Comparison of ENCODE assay signal across 10 cellular contexts in genomic region chr17:76076100-76076764, GRCh38. TPM values are rescaled to one million over a fixed set of nuclear protein-coding genes. Genes with fewer than 3 reads are reported as not detected.
DNase-seq lines count a peak whose midpoint lies in the region; ATAC-seq and TF ChIP-seq lines count a peak whose summit lies in the region.
"Had no signal": no experiment of that assay in that cellular context is flagged by ENCODE, and none has a peak within 500 bp of the region (broad histone marks: within the 10 kb centered on the region; RNA-seq: fewer than 3 reads in every experiment).

No MANE protein-coding gene starts in this region.

- H3K4me1 Mint-ChIP-seq in activated naive CD4-positive, alpha-beta T cell treated with anti-CD3 and anti-CD28 coated beads, Interleukin-2, amount 10 ng/mL, durations not matched to agents 7 days and 5 days = peaks cover 45% of the 10 kb centered on the region
- H3K4me1 Mint-ChIP-seq in activated CD4-positive, alpha-beta memory T cell treated with anti-CD3 and anti-CD28 coated beads, Interleukin-2, amount 10 ng/mL, durations not matched to agents 7 days and 5 days = peaks cover 34% of the 10 kb centered on the region
- peaks cover 65% of the 10 kb centered on the region for H3K4me1 Mint-ChIP-seq in stimulated activated naive CD8-positive, alpha-beta T cell treated with anti-CD3 and anti-CD28 coated beads, Interleukin-15, amount 100 ng/mL, for 72 hours

- H3K79me2 ChIP-seq in PC-9 (ENCODE audit: low read depth) = peaks cover 14% of the 10 kb centered on the region

- H3K36me3 Mint-ChIP-seq in activated naive CD4-positive, alpha-beta T cell treated with anti-CD3 and anti-CD28 coated beads, Interleukin-2, amount 10 ng/mL, durations not matched to agents 7 days and 5 days = peaks cover 5% of the 10 kb centered on the region
- H3K36me3 Mint-ChIP-seq in activated CD4-positive, alpha-beta memory T cell treated with anti-CD3 and anti-CD28 coated beads, Interleukin-2, amount 10 ng/mL, durations not matched to agents 7 days and 5 days (ENCODE audit: low read depth) = peaks cover 9% of the 10 kb centered on the region

- no peak overlapping the region for H2AFZ ChIP-seq in PC-9

- no peaks in the 10 kb centered on the region for H3K9me3 Mint-ChIP-seq in activated naive CD4-positive, alpha-beta T cell treated with anti-CD3 and anti-CD28 coated beads, Interleukin-2, amount 10 ng/mL, durations not matched to agents 7 days and 5 days
- no peaks in the 10 kb centered on the region for H3K9me3 Mint-ChIP-seq in activated CD4-positive, alpha-beta memory T cell treated with anti-CD3 and anti-CD28 coated beads, Interleukin-2, amount 10 ng/mL, durations not matched to agents 7 days and 5 days
- H3K9me3 Mint-ChIP-seq in stimulated activated naive CD8-positive, alpha-beta T cell treated with anti-CD3 and anti-CD28 coated beads, Interleukin-15, amount 100 ng/mL, for 72 hours = no peaks in the 10 kb centered on the region

- H4K20me1 ChIP-seq in PC-9 (ENCODE audit: insufficient read depth) = peaks cover 5% of the 10 kb centered on the region; the same call in 1 of the 2 replicates

- H3K27ac Mint-ChIP-seq in activated naive CD4-positive, alpha-beta T cell treated with anti-CD3 and anti-CD28 coated beads, Interleukin-2, amount 10 ng/mL, durations not matched to agents 7 days and 5 days = no peak overlapping the region
- H3K27ac Mint-ChIP-seq in activated CD4-positive, alpha-beta memory T cell treated with anti-CD3 and anti-CD28 coated beads, Interleukin-2, amount 10 ng/mL, durations not matched to agents 7 days and 5 days = no peak overlapping the region
- H3K27ac Mint-ChIP-seq in stimulated activated naive CD8-positive, alpha-beta T cell treated with anti-CD3 and anti-CD28 coated beads, Interleukin-15, amount 100 ng/mL, for 72 hours = peak overlapping the region in 1 of 2 donors; percentile 52

- no peaks in the 10 kb centered on the region for H3K9me2 ChIP-seq in PC-9 (ENCODE audit: insufficient read depth)

- no peaks in the 10 kb centered on the region for H3K36me3 ChIP-seq in PC-9 (ENCODE audit: low read depth)
- H3K36me3 ChIP-seq: left lung had no signal

- H3K4me3 Mint-ChIP-seq in activated naive CD4-positive, alpha-beta T cell treated with anti-CD3 and anti-CD28 coated beads, Interleukin-2, amount 10 ng/mL, durations not matched to agents 7 days and 5 days = peak overlapping the region; percentile 66
- peak overlapping the region; percentile 60 for H3K4me3 Mint-ChIP-seq in activated CD4-positive, alpha-beta memory T cell treated with anti-CD3 and anti-CD28 coated beads, Interleukin-2, amount 10 ng/mL, durations not matched to agents 7 days and 5 days
- peak overlapping the region; percentile 73 to 82 for H3K4me3 Mint-ChIP-seq in stimulated activated naive CD8-positive, alpha-beta T cell treated with anti-CD3 and anti-CD28 coated beads, Interleukin-15, amount 100 ng/mL, for 72 hours

- H3K9me3 ChIP-seq in PC-9 (ENCODE audit: insufficient read depth, low read depth) = no peaks in the 10 kb centered on the region
- H3K9me3 ChIP-seq: left lung had no signal

- intact Hi-C loops in sciatic nerve (cut with DNase I) = no loop called here
- intact Hi-C loops in PC-9 (cut with micrococcal nuclease; ENCODE audit: unreplicated experiment) = no loop called here

- no peaks in the 10 kb centered on the region; the same call in 1 of the 2 replicates for H3K27me3 ChIP-seq in PC-9 (ENCODE audit: insufficient read depth, low read depth)

- CTCF ChIA-PET in activated naive CD4-positive, alpha-beta T cell treated with anti-CD3 and anti-CD28 coated beads, Interleukin-2, amount 10 ng/mL, durations not matched to agents 7 days and 5 days (lab: Charles Lee) = interaction anchor here (1.2 to 1.3 kb wide), 2 partner anchors 62 to 64 kb away, joined by 4 to 5 read pairs; no protein-coding TSS in a partner anchor
- CTCF ChIA-PET in activated CD4-positive, alpha-beta memory T cell treated with anti-CD3 and anti-CD28 coated beads, Interleukin-2, amount 10 ng/mL, durations not matched to agents 7 days and 5 days (lab: Charles Lee) = interaction anchor here (0.9 kb wide), 1 partner anchor 62 kb away, joined by 4 read pairs; no protein-coding TSS in a partner anchor
- CTCF ChIA-PET in PC-9 (lab: Charles Lee) = no interaction called here

- 0 out of 2 replicates have a peak, but pooled peaks cover under 1% of the 10 kb centered on the region for H3K4me1 ChIP-seq in PC-9 (replicated peaks; ENCODE audit: insufficient read depth)

- peaks cover 85% of the 10 kb centered on the region for H3K27me3 Mint-ChIP-seq in activated naive CD4-positive, alpha-beta T cell treated with anti-CD3 and anti-CD28 coated beads, Interleukin-2, amount 10 ng/mL, durations not matched to agents 7 days and 5 days
- peaks cover 53% of the 10 kb centered on the region for H3K27me3 Mint-ChIP-seq in activated CD4-positive, alpha-beta memory T cell treated with anti-CD3 and anti-CD28 coated beads, Interleukin-2, amount 10 ng/mL, durations not matched to agents 7 days and 5 days
- H3K27me3 Mint-ChIP-seq in stimulated activated naive CD8-positive, alpha-beta T cell treated with anti-CD3 and anti-CD28 coated beads, Interleukin-15, amount 100 ng/mL, for 72 hours = peaks cover 65% of the 10 kb centered on the region

- H3K27ac ChIP-seq in PC-9 = no peak overlapping the region
- H3K27ac ChIP-seq: left lung had no signal

- H3F3A ChIP-seq in PC-9 (ENCODE audit: insufficient read depth, low read depth) = no peaks in the 10 kb centered on the region

- H3K4me2 ChIP-seq in PC-9 = no peak overlapping the region

- no peak overlapping the region for H3K4me3 ChIP-seq in PC-9
- H3K4me3 ChIP-seq: left lung had no signal

- no TSS peak for BruUV-seq in PC-9 (replicated peaks; lab: Mats Ljungman, UMichigan)

- DNase-seq in activated naive CD4-positive, alpha-beta T cell treated with anti-CD3 and anti-CD28 coated beads, Interleukin-2, amount 10 ng/mL, durations not matched to agents 7 days and 5 days = peak; percentile 32
- DNase-seq in activated naive CD4-positive, alpha-beta T cell (lab: John Stamatoyannopoulos, UW) = no peak
- DNase-seq in activated CD4-positive, alpha-beta memory T cell treated with anti-CD3 and anti-CD28 coated beads, Interleukin-2, amount 10 ng/mL, durations not matched to agents 7 days and 5 days = no peak
- DNase-seq in iPS-NIHi11 (ENCODE audit: low spot score) (peak; percentile 55), AG08395 (ENCODE audit: low spot score) (no peak), sciatic nerve (ENCODE audit: low spot score) (no peak), PC-9 (no peak)
- peak in 1 of 2 donors; percentile 21 for DNase-seq in stimulated activated naive CD8-positive, alpha-beta T cell treated with anti-CD3 and anti-CD28 coated beads, Interleukin-15, amount 100 ng/mL, for 72 hours

- POLR2A ChIA-PET in activated CD4-positive, alpha-beta memory T cell treated with anti-CD3 and anti-CD28 coated beads, Interleukin-2, amount 10 ng/mL, durations not matched to agents 7 days and 5 days (lab: Charles Lee) = no interaction called here
- POLR2A ChIA-PET in PC-9 (lab: Charles Lee; ENCODE audit: unreplicated experiment) = no interaction called here

- ATAC-seq in stimulated activated naive CD8-positive, alpha-beta T cell treated with anti-CD3 and anti-CD28 coated beads, Interleukin-15, amount 100 ng/mL, for 72 hours = no peak
- ATAC-seq in sciatic nerve = no peak
- ATAC-seq: left lung had no signal

- TF ChIP-seq CTCF in PC-9 (conservative IDR thresholded peaks at IDR 0.05) = no peak

RNA-seq across cellular contexts. Expression of gene GALR2, which starts 1.7 kb away (rescaled TPM):
- under 1 TPM; 0.38 to 0.40 TPM for total RNA-seq in activated CD4-positive, alpha-beta memory T cell treated with anti-CD3 and anti-CD28 coated beads, Interleukin-2, amount 10 ng/mL, durations not matched to agents 7 days and 5 days
- total RNA-seq in sciatic nerve (not detected), PC-9 (2021) (2.8 and 3.0 TPM in 2 replicates)
- total RNA-seq: cerebellum had no signal

RNA-seq across cellular contexts. Expression of gene ZACN, which starts 2.8 kb away (rescaled TPM):
- total RNA-seq in activated CD4-positive, alpha-beta memory T cell treated with anti-CD3 and anti-CD28 coated beads, Interleukin-2, amount 10 ng/mL, durations not matched to agents 7 days and 5 days = under 1 TPM; 0.48 TPM
- total RNA-seq in sciatic nerve (not detected), PC-9 (2021) (not detected in 2 replicates)
- total RNA-seq: cerebellum had no signal

RNA-seq across cellular contexts. Expression of gene SRP68, which starts 3.9 kb away (rescaled TPM):
- 10 to 100 TPM; 92.8 to 94.6 TPM for total RNA-seq in activated CD4-positive, alpha-beta memory T cell treated with anti-CD3 and anti-CD28 coated beads, Interleukin-2, amount 10 ng/mL, durations not matched to agents 7 days and 5 days
- total RNA-seq in sciatic nerve (65.1 TPM), PC-9 (2021) (69.7 and 91.7 TPM in 2 replicates)

RNA-seq across cellular contexts. Expression of gene EXOC7, which starts 27.4 kb away (rescaled TPM):
- total RNA-seq in activated CD4-positive, alpha-beta memory T cell treated with anti-CD3 and anti-CD28 coated beads, Interleukin-2, amount 10 ng/mL, durations not matched to agents 7 days and 5 days = 100 to 1,000 TPM; 119 to 120 TPM
- total RNA-seq in sciatic nerve (125 TPM), PC-9 (2021) (118 and 131 TPM in 2 replicates)

RNA-seq across cellular contexts. Expression of gene EVPL, which starts 49.1 kb away (rescaled TPM):
- total RNA-seq in activated CD4-positive, alpha-beta memory T cell treated with anti-CD3 and anti-CD28 coated beads, Interleukin-2, amount 10 ng/mL, durations not matched to agents 7 days and 5 days = not detected
- total RNA-seq in sciatic nerve (1.2 TPM), PC-9 (2021) (60.8 and 77.8 TPM in 2 replicates)
- total RNA-seq: cerebellum had no signal

Comparison
In these comparisons a context has a peak if more than half of its experiments do, and no peak if none do; other contexts are left out.
1. DNase-seq: peak in activated naive CD4-positive, alpha-beta T cell treated with anti-CD3 and anti-CD28 coated beads, Interleukin-2, amount 10 ng/mL, durations not matched to agents 7 days and 5 days (single experiment) and iPS-NIHi11 (single experiment); none in activated naive CD4-positive, alpha-beta T cell (0 of 4), activated CD4-positive, alpha-beta memory T cell treated with anti-CD3 and anti-CD28 coated beads, Interleukin-2, amount 10 ng/mL, durations not matched to agents 7 days and 5 days (single experiment), AG08395 (single experiment), sciatic nerve (single experiment) and PC-9 (0 of 2).
2. Peak in every context shown above with its lines, with median percentiles within 50 percentile points of each other: H3K4me3 Mint-ChIP-seq.